In genomic region chr12:44667461-44667860, GRCh38 we compare ENCODE assay signal across 13 cellular contexts.
DNase-seq lines count a peak whose midpoint lies in the region; ATAC-seq and TF ChIP-seq lines count a peak whose summit lies in the region.
"Had no signal": no experiment of that assay in that cellular context is flagged by ENCODE, and none has a peak within 500 bp of the region (broad histone marks: within the 10 kb centered on the region; RNA-seq: fewer than 3 reads in every experiment).

No MANE protein-coding gene starts in this region.

- H3K9me3 Mint-ChIP-seq in activated naive CD8-positive, alpha-beta T cell (ENCODE audit: low read depth) = peaks cover 18% of the 10 kb centered on the region
- H3K9me3 Mint-ChIP-seq in activated naive CD8-positive, alpha-beta T cell treated with anti-CD3 and anti-CD28 coated beads for 36 hours = peaks cover 31% of the 10 kb centered on the region
- H3K9me3 Mint-ChIP-seq in activated naive CD8-positive, alpha-beta T cell treated with anti-CD3 and anti-CD28 coated beads, Interleukin-2, amount 50 U/mL, for 24 hours = peaks cover 31% of the 10 kb centered on the region
- peaks cover 22% of the 10 kb centered on the region for H3K9me3 Mint-ChIP-seq in neural crest cell

- H3K27me3 Mint-ChIP-seq in activated naive CD8-positive, alpha-beta T cell = no peaks in the 10 kb centered on the region
- H3K27me3 Mint-ChIP-seq in activated naive CD8-positive, alpha-beta T cell treated with anti-CD3 and anti-CD28 coated beads for 36 hours = no peaks in the 10 kb centered on the region
- H3K27me3 Mint-ChIP-seq in activated naive CD8-positive, alpha-beta T cell treated with anti-CD3 and anti-CD28 coated beads, Interleukin-2, amount 50 U/mL, for 24 hours = no peaks in the 10 kb centered on the region
- no peaks in the 10 kb centered on the region for H3K27me3 Mint-ChIP-seq in neural crest cell (ENCODE audit: low read depth)

- no peak overlapping the region for H3K4me3 Mint-ChIP-seq in activated naive CD8-positive, alpha-beta T cell
- no peak overlapping the region for H3K4me3 Mint-ChIP-seq in activated naive CD8-positive, alpha-beta T cell treated with anti-CD3 and anti-CD28 coated beads for 36 hours
- no peak overlapping the region for H3K4me3 Mint-ChIP-seq in activated naive CD8-positive, alpha-beta T cell treated with anti-CD3 and anti-CD28 coated beads, Interleukin-2, amount 50 U/mL, for 24 hours
- no peak overlapping the region for H3K4me3 Mint-ChIP-seq in neural crest cell
- H3K4me3 Mint-ChIP-seq: CD4-positive, alpha-beta memory T cell; HFFc6 had no signal

- H3K27ac Mint-ChIP-seq in activated naive CD8-positive, alpha-beta T cell = peak overlapping the region; percentile 16
- no peak overlapping the region for H3K27ac Mint-ChIP-seq in activated naive CD8-positive, alpha-beta T cell treated with anti-CD3 and anti-CD28 coated beads for 36 hours
- H3K27ac Mint-ChIP-seq in activated naive CD8-positive, alpha-beta T cell treated with anti-CD3 and anti-CD28 coated beads, Interleukin-2, amount 50 U/mL, for 24 hours = peak overlapping the region; percentile 16
- H3K27ac Mint-ChIP-seq in neural crest cell (ENCODE audit: unreplicated experiment) = peak overlapping the region; percentile 5
- H3K27ac Mint-ChIP-seq: CD4-positive, alpha-beta memory T cell; HFFc6 had no signal

- peaks cover 29% of the 10 kb centered on the region for H3K4me1 Mint-ChIP-seq in activated naive CD8-positive, alpha-beta T cell (ENCODE audit: low read depth)
- H3K4me1 Mint-ChIP-seq in activated naive CD8-positive, alpha-beta T cell treated with anti-CD3 and anti-CD28 coated beads for 36 hours = peaks cover 20% of the 10 kb centered on the region
- H3K4me1 Mint-ChIP-seq in activated naive CD8-positive, alpha-beta T cell treated with anti-CD3 and anti-CD28 coated beads, Interleukin-2, amount 50 U/mL, for 24 hours = peaks cover 5% of the 10 kb centered on the region
- no peaks in the 10 kb centered on the region for H3K4me1 Mint-ChIP-seq in neural crest cell

- ATAC-seq in activated naive CD8-positive, alpha-beta T cell treated with anti-CD3 and anti-CD28 coated beads, Interleukin-2, amount 50 U/mL, for 24 hours = no peak

- TF ChIP-seq CTCF in neural crest cell (conservative IDR thresholded peaks at IDR 0.05) = no peak

- no peak for DNase-seq in activated naive CD8-positive, alpha-beta T cell treated with anti-CD3 and anti-CD28 coated beads for 36 hours
- no peak for DNase-seq in activated naive CD8-positive, alpha-beta T cell treated with anti-CD3 and anti-CD28 coated beads, Interleukin-2, amount 50 U/mL, for 24 hours
- DNase-seq in neural crest cell (ENCODE audit: low read depth, low spot score) (no peak), NCI-H69 (lab: John Stamatoyannopoulos, UW) (no peak), activated gamma-delta T cell (lab: John Stamatoyannopoulos, UW) (no peak)
- DNase-seq: C1 segment of cervical spinal cord; Caco-2; CD4-positive, alpha-beta memory T cell; DMS153; DND-41; GOT3; HFFc6 had no signal

- H3K36me3 Mint-ChIP-seq in activated naive CD8-positive, alpha-beta T cell = peaks cover 56% of the 10 kb centered on the region
- peaks cover 73% of the 10 kb centered on the region for H3K36me3 Mint-ChIP-seq in activated naive CD8-positive, alpha-beta T cell treated with anti-CD3 and anti-CD28 coated beads for 36 hours
- peaks cover 55% of the 10 kb centered on the region for H3K36me3 Mint-ChIP-seq in activated naive CD8-positive, alpha-beta T cell treated with anti-CD3 and anti-CD28 coated beads, Interleukin-2, amount 50 U/mL, for 24 hours (ENCODE audit: low read depth)
- peaks cover 34% of the 10 kb centered on the region for H3K36me3 Mint-ChIP-seq in neural crest cell (ENCODE audit: low read depth)
